In genomic region chr1:211897011-211897410, GRCh38 we compare ENCODE assay signal across 1 cellular context.
TF ChIP-seq lines count a peak whose summit lies in the region.

No MANE protein-coding gene starts in this region.

TF ChIP-seq in HepG2, 621 proteins besides CTCF, POLR2A, EP300 and RAD21 (continued from another document):
- TF ChIP-seq PRDM15 (CRISPR knock-in tag; IDR thresholded peaks at IDR 0.05) (peak; percentile 19; the same call in 1 of the 2 replicates), FOXP4 (CRISPR knock-in tag; IDR thresholded peaks at IDR 0.05) (peak; percentile 48; the same call in 1 of the 2 replicates), TIGD3 (CRISPR knock-in tag; IDR thresholded peaks at IDR 0.05; ENCODE audit: borderline replicate concordance) (no peak), XRCC5 (optimal IDR thresholded peaks at IDR 0.05; ENCODE audit: low read length) (no peak), CREBL2 (CRISPR knock-in tag; IDR thresholded peaks at IDR 0.05; ENCODE audit: borderline replicate concordance) (no peak), HOXA3 (CRISPR knock-in tag; IDR thresholded peaks at IDR 0.05) (peak; percentile 43; the same call in 1 of the 2 replicates), NR0B2 (CRISPR knock-in tag; IDR thresholded peaks at IDR 0.05) (no peak), CEBPG (CRISPR knock-in tag; IDR thresholded peaks at IDR 0.05) (no peak), FOSL1 (CRISPR knock-in tag; IDR thresholded peaks at IDR 0.05; ENCODE audit: borderline replicate concordance) (0 out of 2 replicates have a peak, but pooled peaks have one; percentile 10)
TF ChIP-seq in HepG2: peak in this region for 31.
